ENCODE assay signal across 14 cellular contexts in the genomic region with DNA sequence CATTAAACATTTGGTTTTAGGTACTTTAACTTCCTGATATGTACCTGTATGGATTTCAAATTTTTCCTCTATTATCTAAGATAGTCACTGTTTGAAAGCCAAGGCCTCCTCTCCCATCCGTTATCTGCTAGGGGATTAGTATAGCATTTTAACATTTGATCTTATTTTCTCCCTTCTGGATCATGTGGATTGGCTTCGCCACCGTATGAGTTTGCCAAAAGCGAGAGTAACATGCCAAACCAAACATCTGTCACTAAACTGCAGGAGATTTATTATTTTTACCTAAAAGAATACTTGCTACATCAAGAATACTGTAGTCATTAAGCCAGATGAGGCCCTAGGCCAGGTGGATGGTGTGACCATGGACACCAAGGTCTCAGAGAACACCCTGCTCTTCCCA.
"Had no signal": no experiment of that assay in that cellular context is flagged by ENCODE, and none has a peak within 500 bp of the region (broad histone marks: within the 10 kb centered on the region; RNA-seq: fewer than 3 reads in every experiment).

No MANE protein-coding gene starts in this region.

- H3K36me3 ChIP-seq: esophagus muscularis mucosa, thoracic aorta had no signal

- H3K27ac ChIP-seq: esophagus muscularis mucosa had no signal

- DNase-seq: activated CD4-positive, alpha-beta T cell treated with anti-CD3 and anti-CD28 coated beads for 1 hour; activated CD4-positive, alpha-beta T cell treated with anti-CD3 and anti-CD28 coated beads, Interleukin-2, amount 50 U/mL, for 4 hours; activated naive CD4-positive, alpha-beta T cell treated with anti-CD3 and anti-CD28 coated beads for 36 hours; caudate nucleus; cortex of kidney; effector CD4-positive, alpha-beta T cell; hippocampal formation; mesendoderm; stimulated activated CD4-positive, alpha-beta T cell treated with anti-CD3 and anti-CD28 coated beads, Interleukin-1b, Interleukin-23, amount 100 ng/mL, for 48 hours; T-cell had no signal

- H3K9me3 ChIP-seq: esophagus muscularis mucosa, thoracic aorta had no signal

- ATAC-seq: activated T-helper 17 cell treated with anti-CD3 and anti-CD28 coated beads, Interleukin-2, amount 50 U/mL, for 72 hours; stimulated activated effector memory CD8-positive, alpha-beta T cell treated with anti-CD3 and anti-CD28 coated beads, Interleukin-12 subunit alpha, Interleukin-12 subunit beta, amount 100 ng/mL, for 72 hours; T-cell had no signal

- H3K27me3 ChIP-seq: esophagus muscularis mucosa had no signal

- H3K4me3 ChIP-seq: esophagus muscularis mucosa, thoracic aorta had no signal
